1 cellular context compared by ENCODE assay signal in genomic region chr11:279966-280761, GRCh38.
TF ChIP-seq lines count a peak whose summit lies in the region.

No MANE protein-coding gene starts in this region.

TF ChIP-seq in GM23338, 12 proteins besides CTCF, POLR2A, EP300 and RAD21 (continued from another document):
- TF ChIP-seq ZNF462 (CRISPR knock-in tag; IDR thresholded peaks at IDR 0.05) (no peak), ETS1 (IDR thresholded peaks at IDR 0.05) (no peak)
